Comparison of ENCODE assay signal across 19 cellular contexts in the genomic region with DNA sequence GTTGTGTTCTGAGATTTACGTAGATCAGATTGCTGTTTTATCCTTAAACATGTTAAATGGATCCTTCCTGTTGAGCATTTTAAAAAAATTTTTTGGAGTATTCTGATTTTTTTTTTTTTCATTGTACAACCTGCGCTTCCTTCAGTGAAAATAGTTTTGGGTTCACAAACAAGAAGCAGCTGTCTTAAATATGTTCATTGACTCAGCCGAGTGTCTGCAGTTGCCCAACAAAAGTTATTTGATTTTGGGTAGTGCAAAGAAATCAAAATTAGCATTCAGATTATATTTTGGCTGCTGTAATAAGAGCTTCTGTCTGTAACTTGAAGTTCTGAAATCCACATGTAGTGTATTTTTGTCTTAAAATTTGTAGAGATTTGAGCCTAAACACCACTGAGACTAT.
"Had no signal": no experiment of that assay in that cellular context is flagged by ENCODE, and none has a peak within 500 bp of the region (broad histone marks: within the 10 kb centered on the region; RNA-seq: fewer than 3 reads in every experiment).

No MANE protein-coding gene starts in this region.

- H3K4me1 ChIP-seq: foreskin keratinocyte, pancreas, thyroid gland had no signal

- H3K4me2 ChIP-seq: smooth muscle cell had no signal

- H3K9me3 ChIP-seq: left lung, mucosa of descending colon, pancreas, suprapubic skin, thyroid gland had no signal

- H3K4me3 ChIP-seq: coronary artery, left lung, mucosa of descending colon, pancreas, smooth muscle cell, suprapubic skin, thyroid gland had no signal

- H3K27me3 ChIP-seq: foreskin keratinocyte, left lung, pancreas, suprapubic skin, thyroid gland had no signal

- DNase-seq: effector CD4-positive, alpha-beta T cell; endodermal cell; erythroblast; foreskin keratinocyte; immature natural killer cell; left lung; mucosa of descending colon; naive B cell; occipital lobe; pancreas; right cardiac atrium; stimulated activated CD4-positive, alpha-beta T cell treated with anti-CD3 and anti-CD28 coated beads, Interleukin-2, amount 100 ng/mL, for 48 hours; stimulated activated CD8-positive, alpha-beta memory T cell treated with anti-CD3 and anti-CD28 coated beads, Interleukin-4, amount 100 ng/mL, for 48 hours; stimulated activated naive CD8-positive, alpha-beta T cell treated with anti-CD3 and anti-CD28 coated beads, Interleukin-15, Interleukin-2, amounts not matched to agents 100 U/mL and 50 U/mL, for 24 hours; thyroid gland had no signal

- H3K27ac ChIP-seq: coronary artery, foreskin keratinocyte, left lung, pancreas, suprapubic skin, thyroid gland had no signal

- ATAC-seq: foreskin keratinocyte; left lung; mucosa of descending colon; pancreas; right cardiac atrium; stimulated activated effector memory CD8-positive, alpha-beta T cell treated with anti-CD3 and anti-CD28 coated beads, Interleukin-12 subunit alpha, Interleukin-12 subunit beta, amount 100 ng/mL, for 72 hours; stimulated activated naive CD8-positive, alpha-beta T cell treated with anti-CD3 and anti-CD28 coated beads, Interleukin-15, Interleukin-2, amounts not matched to agents 100 U/mL and 50 U/mL, for 24 hours had no signal

- H3K36me3 ChIP-seq: left lung, pancreas, suprapubic skin, thyroid gland had no signal
